Comparison of ENCODE assay signal across 33 cellular contexts in the genomic region with DNA sequence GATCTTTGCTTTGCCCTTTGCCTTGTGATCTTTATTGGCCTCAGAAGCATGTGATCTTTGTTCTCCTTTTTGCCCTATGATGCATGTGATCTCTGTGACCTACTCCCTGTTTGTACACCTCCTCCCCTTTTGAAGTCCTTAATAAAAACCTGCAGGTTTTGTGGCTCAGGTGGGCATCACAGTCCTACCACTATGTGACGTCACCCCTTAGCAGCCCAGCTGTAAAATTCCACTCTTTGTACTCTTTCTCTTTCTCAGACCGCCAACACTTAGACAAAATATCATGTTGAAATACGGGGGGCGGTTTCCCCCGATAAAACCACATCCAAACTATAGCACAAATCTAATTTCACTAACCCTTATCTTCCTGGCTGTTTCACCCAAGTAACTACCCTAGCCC.
A peak's percentile ranks its signal among the peaks of the same experiment; 100 is the strongest.
DNase-seq lines count a peak whose midpoint lies in the region; ATAC-seq, FAIRE-seq and TF ChIP-seq lines count a peak whose summit lies in the region.
"Had no signal": no experiment of that assay in that cellular context is flagged by ENCODE, and none has a peak within 500 bp of the region (broad histone marks: within the 10 kb centered on the region; RNA-seq: fewer than 3 reads in every experiment).

No MANE protein-coding gene starts in this region.

- H3K9me3 ChIP-seq in HepG2 (ENCODE audit: low read length) (no peaks in the 10 kb centered on the region; the same call in 1 of the 2 replicates), right lobe of liver (no peaks in the 10 kb centered on the region), K562 (replicated peaks; ENCODE audit: control insufficient read depth, insufficient read depth, low read depth, low read length) (no peaks in the 10 kb centered on the region), small intestine (ENCODE audit: control insufficient read depth, low read depth) (peaks cover 1% of the 10 kb centered on the region)
- H3K9me3 ChIP-seq: A549, BE2C had no signal

- H3K9ac ChIP-seq in HepG2 (ENCODE audit: insufficient read depth, low read depth, low read length) (no peak overlapping the region), K562 (ENCODE audit: insufficient read depth in 1 of 2, low read depth in 2 of 2, low read length in 2 of 2) (no peak overlapping the region)
- H3K9ac ChIP-seq: BLaER1; BLaER1 treated with 17β-estradiol and CSF1 and Interleukin-3, amounts not matched to agents 10 nM and 100 nM had no signal

- H3K4me3 ChIP-seq in HepG2 (replicated peaks in 1 of 3; ENCODE audit: insufficient read depth in 1 of 3, low read depth in 2 of 3, low read length in 3 of 3), result no peak overlapping the region
- no peak overlapping the region for H3K4me3 ChIP-seq in right lobe of liver
- no peak overlapping the region for H3K4me3 ChIP-seq in K562
- no peak overlapping the region for H3K4me3 ChIP-seq in small intestine (ENCODE audit: low read depth in 1 of 2, low read length in 2 of 2)
- H3K4me3 ChIP-seq: A549; BLaER1; BLaER1 treated with 17β-estradiol and CSF1 and Interleukin-3, amounts not matched to agents 10 nM and 100 nM had no signal

- 37% methylated on average over 5 of the region's 5 CpGs for WGBS in HepG2 (ENCODE audit: low lambda C conversion rate)
- WGBS in right lobe of liver (ENCODE audit: insufficient coverage, low coverage, low lambda C conversion rate, missing lambda C conversion rate), result 89% methylated on average over 5 of the region's 5 CpGs
- 3% methylated on average over 5 of the region's 5 CpGs for WGBS in K562 (ENCODE audit: insufficient coverage, low coverage, missing lambda C conversion rate)
- 77 to 94% (median 86%) methylated on average over 5 of the region's 5 CpGs for WGBS in small intestine, 3 donors

- no peaks in the 10 kb centered on the region for H3K79me2 ChIP-seq in HepG2 (ENCODE audit: insufficient read depth, low read length)
- H3K79me2 ChIP-seq in K562 (ENCODE audit: control insufficient read depth, insufficient read depth, low read length), result no peaks in the 10 kb centered on the region

- BruUV-seq in HepG2 (replicated peaks; lab: Mats Ljungman, UMichigan), result no TSS peak
- BruUV-seq in K562 (replicated peaks; lab: Mats Ljungman, UMichigan), result no TSS peak

- no peaks in the 10 kb centered on the region for H3K36me3 ChIP-seq in HepG2 (replicated peaks in 1 of 2; ENCODE audit: control insufficient read depth in 1 of 2, insufficient read depth in 2 of 2, low read length in 2 of 2)
- no peaks in the 10 kb centered on the region for H3K36me3 ChIP-seq in right lobe of liver
- H3K36me3 ChIP-seq in K562 (ENCODE audit: control insufficient read depth, insufficient read depth, low read length), result no peaks in the 10 kb centered on the region
- H3K36me3 ChIP-seq in small intestine (ENCODE audit: control insufficient read depth in 2 of 2, insufficient read depth in 2 of 2, low read length in 2 of 2), result no peaks in the 10 kb centered on the region
- H3K36me3 ChIP-seq: BE2C; BLaER1; BLaER1 treated with 17β-estradiol and CSF1 and Interleukin-3, amounts not matched to agents 10 nM and 100 nM had no signal

- no peaks in the 10 kb centered on the region for H3K27me3 ChIP-seq in HepG2 (ENCODE audit: control insufficient read depth in 1 of 2, insufficient read depth in 2 of 2, low read length in 2 of 2)
- H3K27me3 ChIP-seq in right lobe of liver, result no peaks in the 10 kb centered on the region
- no peaks in the 10 kb centered on the region; a peak in 1 of 5 replicates for H3K27me3 ChIP-seq in K562 (ENCODE audit: control insufficient read depth in 2 of 2, insufficient read depth in 2 of 2, low read length in 2 of 2)
- peaks cover 0 to 2% of the 10 kb centered on the region in 2 donors for H3K27me3 ChIP-seq in small intestine (ENCODE audit: control insufficient read depth in 2 of 2, insufficient read depth in 2 of 2, low read length in 2 of 2)
- H3K27me3 ChIP-seq: BE2C; BLaER1; BLaER1 treated with 17β-estradiol and CSF1 and Interleukin-3, amounts not matched to agents 10 nM and 100 nM had no signal

- FAIRE-seq in HepG2 (lab: Jason Lieb, UNC), result no peak
- FAIRE-seq in K562 (lab: Jason Lieb, UNC), result no peak
- FAIRE-seq in small intestine (lab: Jason Lieb, UNC), result no peak
- FAIRE-seq: A204.1, A549, D721Med had no signal

- H3K4me1 ChIP-seq in HepG2 (ENCODE audit: insufficient read depth, low read length), result no peaks in the 10 kb centered on the region
- H3K4me1 ChIP-seq in right lobe of liver, result no peaks in the 10 kb centered on the region
- no peaks in the 10 kb centered on the region for H3K4me1 ChIP-seq in K562 (replicated peaks in 1 of 2; ENCODE audit: control insufficient read depth in 2 of 2, insufficient read depth in 2 of 2, low read length in 2 of 2)
- H3K4me1 ChIP-seq in small intestine (ENCODE audit: control insufficient read depth in 2 of 2, insufficient read depth in 1 of 2, low read depth in 1 of 2, low read length in 1 of 2), result no peaks in the 10 kb centered on the region
- H3K4me1 ChIP-seq: BE2C; BLaER1; BLaER1 treated with 17β-estradiol and CSF1 and Interleukin-3, amounts not matched to agents 10 nM and 100 nM; Caco-2 had no signal

- no peaks in the 10 kb centered on the region for H3K9me1 ChIP-seq in K562 (ENCODE audit: control insufficient read depth, insufficient read depth, low read length)

- no peak overlapping the region for H3K27ac ChIP-seq in HepG2 (ENCODE audit: extremely low read length, insufficient read depth, low read length)
- H3K27ac ChIP-seq in right lobe of liver, result no peak overlapping the region
- no peak overlapping the region for H3K27ac ChIP-seq in K562 (ENCODE audit: extremely low read depth, low read depth, low read length)
- no peak overlapping the region for H3K27ac ChIP-seq in small intestine (ENCODE audit: low read depth in 1 of 2, low read length in 1 of 2)
- H3K27ac ChIP-seq: 22Rv1; A549; BLaER1; BLaER1 treated with 17β-estradiol and CSF1 and Interleukin-3, amounts not matched to agents 10 nM and 100 nM; C4-2B had no signal

- in situ Hi-C loops in HepG2 (cut with HindIII; ENCODE audit: extremely low pct_ligation_motif_present, low pct_unique_long_range_greater_than_20kb), result no loop called here
- in situ Hi-C loops in K562 (cut with MboI), result no loop called here

- H4K20me1 ChIP-seq in HepG2 (ENCODE audit: insufficient read depth, low read length), result no peaks in the 10 kb centered on the region
- no peaks in the 10 kb centered on the region for H4K20me1 ChIP-seq in K562 (replicated peaks; ENCODE audit: control insufficient read depth, insufficient read depth, low read length)
- H4K20me1 ChIP-seq: BLaER1; BLaER1 treated with 17β-estradiol and CSF1 and Interleukin-3, amounts not matched to agents 10 nM and 100 nM had no signal

- intact Hi-C loops in HepG2 (cut with micrococcal nuclease; ENCODE audit: unreplicated experiment) (no loop called here), right lobe of liver (cut with DNase I) (no loop called here), K562 (cut with micrococcal nuclease) (no loop called here)

- CTCF ChIA-PET in HepG2 (lab: Yijun Ruan, JAX; ENCODE audit: low intra/inter-chr PET ratio, low total read pairs) (no interaction called here), K562 (lab: Yijun Ruan, JAX; ENCODE audit: low intra/inter-chr PET ratio) (no interaction called here)

- TF ChIP-seq EP300 in HepG2 (IDR thresholded peaks at IDR 0.05; ENCODE audit: low read depth in 2 of 2, low read length in 2 of 2), result no peak; a peak in 1 of 4 replicates
- no peak for TF ChIP-seq EP300 in HepG2 (CRISPR knock-in tag; IDR thresholded peaks at IDR 0.05; ENCODE audit: borderline replicate concordance)
- TF ChIP-seq EP300 in K562 (IDR thresholded peaks at IDR 0.05; ENCODE audit: low read length), result no peak

- POLR2A ChIA-PET in HepG2 (lab: Yijun Ruan, JAX), result no interaction called here
- POLR2A ChIA-PET in K562 (lab: Yijun Ruan, JAX), result no interaction called here

- TF ChIP-seq RAD21 in HepG2 (CRISPR knock-in tag; IDR thresholded peaks at IDR 0.05) (no peak), K562 (CRISPR knock-in tag; conservative IDR thresholded peaks at IDR 0.05 in 1 of 2, IDR thresholded peaks at IDR 0.05 in 1 of 2) (no peak)

- TF ChIP-seq CTCF in HepG2 (CRISPR knock-in tag; IDR thresholded peaks at IDR 0.05), result no peak
- TF ChIP-seq CTCF in right lobe of liver (IDR thresholded peaks at IDR 0.05), result no peak
- TF ChIP-seq CTCF in K562 (IDR thresholded peaks at IDR 0.05 in 2 of 3, conservative IDR thresholded peaks at IDR 0.05 in 1 of 3; ENCODE audit: insufficient read depth in 2 of 3, low read depth in 1 of 3, low read length in 3 of 3), result no peak

- no peak for TF ChIP-seq POLR2A in HepG2 (IDR thresholded peaks at IDR 0.05; ENCODE audit: insufficient read depth in 1 of 2, low read depth in 2 of 2, low read length in 2 of 2)
- TF ChIP-seq POLR2A in right lobe of liver (IDR thresholded peaks at IDR 0.05), result no peak
- no peak for TF ChIP-seq POLR2A in K562 (conservative IDR thresholded peaks at IDR 0.05)

- H3K4me2 ChIP-seq in HepG2 (ENCODE audit: low read depth, low read length), result no peak overlapping the region
- no peak overlapping the region for H3K4me2 ChIP-seq in K562 (ENCODE audit: insufficient read depth, low read length)
- H3K4me2 ChIP-seq: A549; BLaER1; BLaER1 treated with 17β-estradiol and CSF1 and Interleukin-3, amounts not matched to agents 10 nM and 100 nM had no signal

- H2AFZ ChIP-seq in HepG2 (ENCODE audit: low read length), result no peak overlapping the region
- H2AFZ ChIP-seq in K562 (ENCODE audit: low read depth, low read length), result no peak overlapping the region

- DNase-seq in HepG2 (ENCODE audit: low spot score) (no peak), right lobe of liver (no peak), K562 (ENCODE audit: extremely low read depth in 1 of 4, low spot score in 3 of 4) (no peak), small intestine (peak; percentile 22), NCI-H510A treated with DMSO at 0.1 percent for 48 hours (lab: John Stamatoyannopoulos, UW) (no peak)
- DNase-seq: 8988T; ACHN; AML-193; BE2C; C1 segment of cervical spinal cord; Caco-2; Calu3; CD4-positive, alpha-beta memory T cell; CD4-positive, alpha-beta T cell; CD4-positive, CD25-positive, alpha-beta regulatory T cell; CD8-positive, alpha-beta memory T cell; CD8-positive, alpha-beta T cell; COR-L47; DMS 273 treated with DMSO at 0.1 percent for 48 hours; DMS153; DMS53; DMS79; DMS79 treated with DMSO at 0.1 percent for 48 hours; DND-41; EL had no signal

- ATAC-seq in HepG2, result no peak
- no peak for ATAC-seq in right lobe of liver
- ATAC-seq in K562, result no peak
- ATAC-seq in GM21619 (IDR thresholded peaks at IDR 0.05; ENCODE audit: unreplicated experiment), result no peak
- ATAC-seq: A549; CD8-positive, alpha-beta T cell had no signal

TF ChIP-seq in HepG2, 621 proteins besides CTCF, POLR2A, EP300 and RAD21 (continues in another document):
- no peak for TF ChIP-seq GATAD2A (CRISPR knock-in tag; IDR thresholded peaks at IDR 0.05)
- no peak for TF ChIP-seq ZNF777 (CRISPR knock-in tag; IDR thresholded peaks at IDR 0.05)

TF ChIP-seq in K562, 482 proteins besides CTCF, POLR2A, EP300 and RAD21 (continues in another document):
- TF ChIP-seq, protein P1, sequence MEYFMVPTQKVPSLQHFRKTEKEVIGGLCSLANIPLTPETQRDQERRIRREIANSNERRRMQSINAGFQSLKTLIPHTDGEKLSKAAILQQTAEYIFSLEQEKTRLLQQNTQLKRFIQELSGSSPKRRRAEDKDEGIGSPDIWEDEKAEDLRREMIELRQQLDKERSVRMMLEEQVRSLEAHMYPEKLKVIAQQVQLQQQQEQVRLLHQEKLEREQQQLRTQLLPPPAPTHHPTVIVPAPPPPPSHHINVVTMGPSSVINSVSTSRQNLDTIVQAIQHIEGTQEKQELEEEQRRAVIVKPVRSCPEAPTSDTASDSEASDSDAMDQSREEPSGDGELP (CRISPR knock-in tag; IDR thresholded peaks at IDR 0.05; ENCODE audit: borderline replicate concordance), result no peak
- TF ChIP-seq ZNF316 (IDR thresholded peaks at IDR 0.05), result no peak
